In the genomic region with DNA sequence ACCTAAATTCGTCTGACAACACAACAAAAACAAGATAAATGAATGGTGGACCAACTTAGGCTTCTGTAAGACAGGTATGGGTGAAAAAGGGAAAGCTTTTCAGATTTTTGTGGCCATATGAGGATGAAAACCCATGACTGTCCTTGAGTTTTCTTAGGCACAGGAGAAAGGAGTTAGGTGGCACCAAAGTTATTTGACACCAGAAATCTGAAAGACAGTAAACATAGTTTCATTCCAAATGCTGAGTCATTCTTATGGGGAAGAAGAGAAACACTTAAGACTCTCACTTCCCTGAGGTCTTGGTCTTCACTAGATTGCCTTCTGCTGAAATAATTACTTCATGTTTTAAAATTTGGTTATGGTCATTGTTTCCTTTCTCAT, we compare ENCODE assay signal across 8 cellular contexts. TPM values are rescaled to one million over a fixed set of nuclear protein-coding genes. Genes with fewer than 3 reads are reported as not detected.
A peak's percentile ranks its signal among the peaks of the same experiment; 100 is the strongest.
DNase-seq lines count a peak whose midpoint lies in the region; ATAC-seq, FAIRE-seq and TF ChIP-seq lines count a peak whose summit lies in the region.

No MANE protein-coding gene starts in this region.

- peak overlapping the region; percentile 35 for H3K4me3 ChIP-seq in adipocyte (ENCODE audit: low read length)
- peak overlapping the region in 1 of 2 experiments; percentile 1 for H3K4me3 ChIP-seq in neutrophil (ENCODE audit: low read depth in 1 of 2, low read length in 1 of 2)
- no peak overlapping the region for H3K4me3 ChIP-seq in CD4-positive, alpha-beta memory T cell (ENCODE audit: low read length in 2 of 2)

- peaks cover 0 to 12% (median 3%) of the 10 kb centered on the region in 4 donors for H3K4me1 Mint-ChIP-seq in CD4-positive, alpha-beta memory T cell

- peak overlapping the region; percentile 82 for H3K27ac ChIP-seq in neutrophil
- no peak overlapping the region for H3K27ac ChIP-seq in CD4-positive, alpha-beta memory T cell (ENCODE audit: low read depth, low read length)

- no peak for FAIRE-seq in GM12891 (lab: Jason Lieb, UNC)

- POLR2A ChIA-PET in CD4-positive, alpha-beta memory T cell (lab: Charles Lee; ENCODE audit: partially characterized antibody), result interaction anchor here (1.4 kb wide), 1 partner anchor 88 kb away, joined by 3 read pairs; no protein-coding TSS in a partner anchor

- H3K27me3 Mint-ChIP-seq in CD4-positive, alpha-beta memory T cell, result no peaks in the 10 kb centered on the region

- H3K9ac ChIP-seq in adipocyte (ENCODE audit: low read length), result no peak overlapping the region

- no peak for TF ChIP-seq POLR2A in GM12891 (IDR thresholded peaks at IDR 0.05; ENCODE audit: low read depth, low read length)

- H3K9me3 Mint-ChIP-seq in CD4-positive, alpha-beta memory T cell, result no peaks in the 10 kb centered on the region

- TF ChIP-seq CTCF in neutrophil (IDR thresholded peaks at IDR 0.05), result no peak

- CTCF ChIA-PET in CD4-positive, alpha-beta memory T cell (lab: Charles Lee; ENCODE audit: partially characterized antibody), result no interaction called here

- H3K4me3 Mint-ChIP-seq in CD4-positive, alpha-beta memory T cell, result no peak overlapping the region

- DNase-seq in GM12891 (ENCODE audit: insufficient read length, low spot score), result peak; percentile 31
- DNase-seq in HT1080 (ENCODE audit: low read depth), result peak; percentile 79
- DNase-seq in adipocyte (ENCODE audit: low read depth), result peak; percentile 80
- no peak for DNase-seq in CD4-positive, alpha-beta memory T cell
- no peak for DNase-seq in NCI-H2107 treated with DMSO at 0.1 percent for 48 hours (lab: John Stamatoyannopoulos, UW; ENCODE audit: unreplicated experiment)
- no peak for DNase-seq in DMS153 treated with DMSO at 0.1 percent for 48 hours (lab: John Stamatoyannopoulos, UW; ENCODE audit: unreplicated experiment)

- no peaks in the 10 kb centered on the region for H3K9me3 ChIP-seq in adipocyte (ENCODE audit: control insufficient read depth, low read length)
- no peaks in the 10 kb centered on the region for H3K9me3 ChIP-seq in neutrophil
- no peaks in the 10 kb centered on the region for H3K9me3 ChIP-seq in CD4-positive, alpha-beta memory T cell (ENCODE audit: control insufficient read depth in 1 of 2, low read length in 2 of 2)

- H3K27me3 ChIP-seq in adipocyte (replicated peaks; ENCODE audit: control insufficient read depth, insufficient read depth, low read length) (no peaks in the 10 kb centered on the region), neutrophil (no peaks in the 10 kb centered on the region)
- no peaks in the 10 kb centered on the region for H3K27me3 ChIP-seq in CD4-positive, alpha-beta memory T cell (ENCODE audit: insufficient read depth, low read length)

- H3K4me1 ChIP-seq in adipocyte (ENCODE audit: control insufficient read depth, insufficient read depth, low read length) (peaks cover 27% of the 10 kb centered on the region), neutrophil (ENCODE audit: control insufficient read depth in 1 of 2, insufficient read depth in 1 of 2, low read depth in 1 of 2, low read length in 1 of 2) (peaks cover 17 to 26% of the 10 kb centered on the region in 2 experiments)
- H3K4me1 ChIP-seq in CD4-positive, alpha-beta memory T cell (ENCODE audit: insufficient read depth, low read length), result peaks cover 6% of the 10 kb centered on the region

- H3K36me3 ChIP-seq in adipocyte (ENCODE audit: control insufficient read depth, insufficient read depth, low read length, severe bottlenecking) (no peaks in the 10 kb centered on the region), neutrophil (no peaks in the 10 kb centered on the region)
- no peaks in the 10 kb centered on the region for H3K36me3 ChIP-seq in CD4-positive, alpha-beta memory T cell (ENCODE audit: insufficient read depth, low read length)

- H3K27ac Mint-ChIP-seq in CD4-positive, alpha-beta memory T cell, result peak overlapping the region in 1 of 7 donors; percentile 25

- intact Hi-C loops in CD4-positive, alpha-beta memory T cell (cut with micrococcal nuclease), result no loop called here

- H3K36me3 Mint-ChIP-seq in CD4-positive, alpha-beta memory T cell, result no peaks in the 10 kb centered on the region

- peak; percentile 75 for ATAC-seq in GM21723 (IDR thresholded peaks at IDR 0.05; ENCODE audit: unreplicated experiment)

TF ChIP-seq in GM12891, 5 proteins besides CTCF, POLR2A, EP300 and RAD21:
- peak; percentile 80 for TF ChIP-seq SPI1 (IDR thresholded peaks at IDR 0.05; ENCODE audit: low read depth, low read length)
- no peak for TF ChIP-seq POLR2AphosphoS5 (IDR thresholded peaks at IDR 0.05; ENCODE audit: low read depth, low read length)

RNA-seq across cellular contexts. Expression of a gene that starts 5.2 kb away (rescaled TPM):
- polyA plus RNA-seq in GM12891 (2012; ENCODE audit: low read depth, missing spikeins), result 11.6 TPM
- 52.4 and 57.2 TPM in 2 replicates for total RNA-seq in HT1080 (2014; rRNA removed; shearing (Covaris generic))
- 18.5 and 28.6 TPM in 2 replicates for polyA plus RNA-seq in HT1080 (2015; cell fraction: cytosol; rRNA removed)
- 44.3 and 48.2 TPM in 2 replicates for polyA plus RNA-seq in HT1080 (2015; cell fraction: nucleus; rRNA removed)
- 10 to 100 TPM; 12.2 to 13.1 TPM for total RNA-seq in CD4-positive, alpha-beta memory T cell
- 1 to 10 TPM; 3.5 to 7.8 TPM for polyA plus RNA-seq in CD4-positive, alpha-beta memory T cell

Comparison
In these comparisons a context has a peak if more than half of its experiments do, and no peak if none do; other contexts are left out.
1. DNase-seq: peak in GM12891 (single experiment), HT1080 (single experiment) and adipocyte (single experiment); none in CD4-positive, alpha-beta memory T cell (0 of 5), NCI-H2107 treated with DMSO at 0.1 percent for 48 hours (single experiment) and DMS153 treated with DMSO at 0.1 percent for 48 hours (single experiment).